In the genomic region with DNA sequence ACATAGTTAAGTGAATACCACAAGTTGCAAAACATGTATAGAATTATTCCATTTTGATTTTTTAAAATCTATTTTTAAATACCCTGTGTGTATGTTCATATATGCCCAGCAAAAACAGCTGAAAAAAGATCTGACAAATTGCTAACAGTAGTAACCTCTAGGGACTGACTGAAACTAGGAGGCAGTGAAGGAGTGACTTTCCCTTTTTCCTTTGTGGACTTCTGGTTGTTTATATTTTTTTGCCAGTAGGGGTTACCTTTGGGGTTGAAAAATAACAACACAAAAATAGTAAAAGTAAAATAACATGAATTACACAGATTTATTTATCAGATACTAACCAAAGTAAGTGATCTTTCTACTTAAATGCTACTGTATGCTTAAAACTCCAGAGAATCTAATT, we compare ENCODE assay signal across 10 cellular contexts. TPM values are rescaled to one million over a fixed set of nuclear protein-coding genes. Genes with fewer than 3 reads are reported as not detected.
DNase-seq lines count a peak whose midpoint lies in the region; ATAC-seq and TF ChIP-seq lines count a peak whose summit lies in the region.
"Had no signal": no experiment of that assay in that cellular context is flagged by ENCODE, and none has a peak within 500 bp of the region (broad histone marks: within the 10 kb centered on the region; RNA-seq: fewer than 3 reads in every experiment).

No MANE protein-coding gene starts in this region.

- no peaks in the 10 kb centered on the region for H3K27me3 Mint-ChIP-seq in activated CD4-positive, alpha-beta memory T cell treated with anti-CD3 and anti-CD28 coated beads, Interleukin-2, amount 10 ng/mL, durations not matched to agents 7 days and 5 days
- no peaks in the 10 kb centered on the region for H3K27me3 Mint-ChIP-seq in activated CD4-positive, alpha-beta memory T cell treated with anti-CD3 and anti-CD28 coated beads for 36 hours

- no peak for DNase-seq in activated CD4-positive, alpha-beta memory T cell treated with anti-CD3 and anti-CD28 coated beads, Interleukin-2, amount 10 ng/mL, durations not matched to agents 7 days and 5 days
- DNase-seq in activated CD4-positive, alpha-beta memory T cell treated with anti-CD3 and anti-CD28 coated beads for 36 hours = no peak
- no peak for DNase-seq in thyroid gland
- DNase-seq in GOT3 (lab: John Stamatoyannopoulos, UW) = no peak
- no peak for DNase-seq in NCI-H1105 treated with DMSO at 0.1 percent for 48 hours (lab: John Stamatoyannopoulos, UW)
- DNase-seq: COR-L47 had no signal

- H3K27ac ChIP-seq in VCaP = peak overlapping the region; percentile 87
- H3K27ac ChIP-seq in layer of hippocampus (ENCODE audit: low read depth, low read length) = peak overlapping the region; percentile 80
- H3K27ac ChIP-seq in thyroid gland = peak overlapping the region; percentile 59 to 91 (median 91)

- peaks cover 30 to 39% of the 10 kb centered on the region in 2 donors for H3K4me1 ChIP-seq in thyroid gland

- H3K27me3 ChIP-seq in layer of hippocampus (ENCODE audit: control insufficient read depth, insufficient read depth, low read length) (no peaks in the 10 kb centered on the region), thyroid gland (no peaks in the 10 kb centered on the region)
- H3K27me3 ChIP-seq: ascending aorta had no signal

- no peaks in the 10 kb centered on the region for H3K36me3 ChIP-seq in thyroid gland
- H3K36me3 ChIP-seq: ascending aorta had no signal

- H3K4me1 Mint-ChIP-seq in activated CD4-positive, alpha-beta memory T cell treated with anti-CD3 and anti-CD28 coated beads, Interleukin-2, amount 10 ng/mL, durations not matched to agents 7 days and 5 days = peaks cover 46% of the 10 kb centered on the region
- H3K4me1 Mint-ChIP-seq in activated CD4-positive, alpha-beta memory T cell treated with anti-CD3 and anti-CD28 coated beads for 36 hours (ENCODE audit: low read depth) = peaks cover 31% of the 10 kb centered on the region

- ATAC-seq in HG02763 (IDR thresholded peaks at IDR 0.05; ENCODE audit: unreplicated experiment) = no peak

- intact Hi-C loops in activated CD4-positive, alpha-beta memory T cell treated with anti-CD3 and anti-CD28 coated beads for 36 hours (cut with micrococcal nuclease) = no loop called here
- intact Hi-C loops in thyroid gland (cut with DNase I) = no loop called here

- H3K9me3 ChIP-seq in thyroid gland = no peaks in the 10 kb centered on the region
- H3K9me3 ChIP-seq: ascending aorta had no signal

- H3K4me3 Mint-ChIP-seq in activated CD4-positive, alpha-beta memory T cell treated with anti-CD3 and anti-CD28 coated beads, Interleukin-2, amount 10 ng/mL, durations not matched to agents 7 days and 5 days = peak overlapping the region; percentile 83
- H3K4me3 Mint-ChIP-seq in activated CD4-positive, alpha-beta memory T cell treated with anti-CD3 and anti-CD28 coated beads for 36 hours = no peak overlapping the region

- peak overlapping the region; percentile 73 for H3K27ac Mint-ChIP-seq in activated CD4-positive, alpha-beta memory T cell treated with anti-CD3 and anti-CD28 coated beads, Interleukin-2, amount 10 ng/mL, durations not matched to agents 7 days and 5 days
- no peak overlapping the region for H3K27ac Mint-ChIP-seq in activated CD4-positive, alpha-beta memory T cell treated with anti-CD3 and anti-CD28 coated beads for 36 hours

- H3K4me3 ChIP-seq in thyroid gland (replicated peaks in 1 of 3) = peak overlapping the region in 1 of 3 donors; percentile 87

- POLR2A ChIA-PET in activated CD4-positive, alpha-beta memory T cell treated with anti-CD3 and anti-CD28 coated beads, Interleukin-2, amount 10 ng/mL, durations not matched to agents 7 days and 5 days (lab: Charles Lee) = no interaction called here
- POLR2A ChIA-PET in activated CD4-positive, alpha-beta memory T cell treated with anti-CD3 and anti-CD28 coated beads for 36 hours (lab: Charles Lee) = no interaction called here

- no peaks in the 10 kb centered on the region for H3K9me3 Mint-ChIP-seq in activated CD4-positive, alpha-beta memory T cell treated with anti-CD3 and anti-CD28 coated beads, Interleukin-2, amount 10 ng/mL, durations not matched to agents 7 days and 5 days
- H3K9me3 Mint-ChIP-seq in activated CD4-positive, alpha-beta memory T cell treated with anti-CD3 and anti-CD28 coated beads for 36 hours = no peaks in the 10 kb centered on the region

- peak in 1 of 2 donors; percentile 6 for TF ChIP-seq POLR2A in thyroid gland (IDR thresholded peaks at IDR 0.05)

- CTCF ChIA-PET in activated CD4-positive, alpha-beta memory T cell treated with anti-CD3 and anti-CD28 coated beads, Interleukin-2, amount 10 ng/mL, durations not matched to agents 7 days and 5 days (lab: Charles Lee) = interaction anchor here (1.2 to 1.7 kb wide), 4 partner anchors 44 to 130 kb away, joined by 3 to 5 read pairs (median 4); no protein-coding TSS in a partner anchor
- CTCF ChIA-PET in activated CD4-positive, alpha-beta memory T cell treated with anti-CD3 and anti-CD28 coated beads for 36 hours (lab: Charles Lee) = interaction anchor here (1.4 kb wide), 1 partner anchor 20 kb away, joined by 6 read pairs; no protein-coding TSS in a partner anchor

- TF ChIP-seq CTCF in VCaP (conservative IDR thresholded peaks at IDR 0.05) = no peak
- peak in 2 of 6 experiments; percentile 6 to 15 for TF ChIP-seq CTCF in thyroid gland (IDR thresholded peaks at IDR 0.05)

- H3K36me3 Mint-ChIP-seq in activated CD4-positive, alpha-beta memory T cell treated with anti-CD3 and anti-CD28 coated beads, Interleukin-2, amount 10 ng/mL, durations not matched to agents 7 days and 5 days (ENCODE audit: low read depth) = no peaks in the 10 kb centered on the region
- no peaks in the 10 kb centered on the region for H3K36me3 Mint-ChIP-seq in activated CD4-positive, alpha-beta memory T cell treated with anti-CD3 and anti-CD28 coated beads for 36 hours

RNA-seq across cellular contexts. Expression of gene MEGF9, which starts 2.9 kb away (rescaled TPM):
- 10 to 100 TPM; 10.6 TPM for total RNA-seq in activated CD4-positive, alpha-beta memory T cell treated with anti-CD3 and anti-CD28 coated beads, Interleukin-2, amount 10 ng/mL, durations not matched to agents 7 days and 5 days
- total RNA-seq in activated CD4-positive, alpha-beta memory T cell treated with anti-CD3 and anti-CD28 coated beads for 36 hours = 1 to 10 TPM; 4.4 to 4.6 TPM
- total RNA-seq in thyroid gland = 100 to 1,000 TPM in 3 of 4 donors, 10 to 100 TPM in 1; 65.2 to 194 (median 138) TPM

Comparison
In these comparisons a context has a peak if more than half of its experiments do, and no peak if none do; other contexts are left out.
1. RNA of gene MEGF9, which starts 2.9 kb away (total RNA-seq): 65.2 to 194 TPM in thyroid gland; 10.6 TPM in activated CD4-positive, alpha-beta memory T cell treated with anti-CD3 and anti-CD28 coated beads, Interleukin-2, amount 10 ng/mL, durations not matched to agents 7 days and 5 days and 4.4 to 4.6 TPM in activated CD4-positive, alpha-beta memory T cell treated with anti-CD3 and anti-CD28 coated beads for 36 hours; every median in the first group is over 4 times any median in the second.
2. Peak in every context shown above with its lines, with median percentiles within 50 percentile points of each other: H3K27ac ChIP-seq.